ENCODE assay signal across 18 cellular contexts in the genomic region with DNA sequence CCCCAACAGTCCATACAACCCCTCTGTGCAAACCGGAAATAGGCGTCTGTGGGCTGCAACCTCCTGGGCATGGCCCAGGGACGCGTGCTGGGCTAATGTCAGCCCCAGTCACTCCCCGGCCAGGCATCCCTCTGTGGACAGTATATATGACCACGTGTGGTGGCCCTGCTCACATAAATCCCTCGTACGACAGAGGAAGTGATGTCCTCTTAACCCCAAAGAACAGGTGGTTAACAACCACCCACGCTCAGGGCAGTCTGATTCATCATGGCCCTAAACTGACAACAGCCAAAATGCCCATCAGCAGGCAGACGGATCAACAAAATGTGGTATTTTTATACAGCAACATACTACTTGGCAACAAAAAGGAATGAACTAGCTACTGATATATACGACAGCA. TPM values are rescaled to one million over a fixed set of nuclear protein-coding genes. Genes with fewer than 3 reads are reported as not detected.
A peak's percentile ranks its signal among the peaks of the same experiment; 100 is the strongest.
DNase-seq lines count a peak whose midpoint lies in the region; ATAC-seq, FAIRE-seq and TF ChIP-seq lines count a peak whose summit lies in the region.
"Had no signal": no experiment of that assay in that cellular context is flagged by ENCODE, and none has a peak within 500 bp of the region (broad histone marks: within the 10 kb centered on the region; RNA-seq: fewer than 3 reads in every experiment).

No MANE protein-coding gene starts in this region.

- no peaks in the 10 kb centered on the region for H3K9me3 ChIP-seq in HepG2 (ENCODE audit: low read length)
- H3K9me3 ChIP-seq: Caco-2, gastroesophageal sphincter had no signal

- FAIRE-seq in HepG2 (lab: Jason Lieb, UNC) = no peak

- no peak overlapping the region for H3K4me2 ChIP-seq in HepG2 (ENCODE audit: low read depth, low read length)

- 96% methylated on average over 11 of the region's 11 CpGs for WGBS in HepG2 (ENCODE audit: low lambda C conversion rate)

- H3K27ac ChIP-seq in HepG2 (ENCODE audit: extremely low read length, insufficient read depth, low read length) = no peak overlapping the region
- H3K27ac ChIP-seq: gastroesophageal sphincter, HL-60 had no signal

- H3K4me1 Mint-ChIP-seq in activated naive CD4-positive, alpha-beta T cell treated with anti-CD3 and anti-CD28 coated beads for 36 hours (ENCODE audit: low read depth) = no peaks in the 10 kb centered on the region
- H3K4me1 Mint-ChIP-seq in activated naive CD4-positive, alpha-beta T cell treated with anti-CD3 and anti-CD28 coated beads, Interleukin-2, amount 10 ng/mL, durations not matched to agents 7 days and 5 days = no peaks in the 10 kb centered on the region
- H3K4me1 Mint-ChIP-seq in activated T-helper 17 cell treated with anti-CD3 and anti-CD28 coated beads, Interleukin-2, amount 50 U/mL, for 72 hours = peaks cover 5% of the 10 kb centered on the region
- peaks cover 15% of the 10 kb centered on the region for H3K4me1 Mint-ChIP-seq in stimulated activated naive CD8-positive, alpha-beta T cell treated with anti-CD3 and anti-CD28 coated beads, Interleukin-15, amount 100 ng/mL, for 72 hours
- H3K4me1 Mint-ChIP-seq: central memory CD8-positive, alpha-beta T cell; memory B cell had no signal

- H3K9me3 Mint-ChIP-seq in activated naive CD4-positive, alpha-beta T cell treated with anti-CD3 and anti-CD28 coated beads for 36 hours = no peaks in the 10 kb centered on the region
- H3K9me3 Mint-ChIP-seq in activated naive CD4-positive, alpha-beta T cell treated with anti-CD3 and anti-CD28 coated beads, Interleukin-2, amount 10 ng/mL, durations not matched to agents 7 days and 5 days = no peaks in the 10 kb centered on the region
- H3K9me3 Mint-ChIP-seq in activated T-helper 17 cell treated with anti-CD3 and anti-CD28 coated beads, Interleukin-2, amount 50 U/mL, for 72 hours = no peaks in the 10 kb centered on the region
- H3K9me3 Mint-ChIP-seq in stimulated activated naive CD8-positive, alpha-beta T cell treated with anti-CD3 and anti-CD28 coated beads, Interleukin-15, amount 100 ng/mL, for 72 hours = no peaks in the 10 kb centered on the region
- H3K9me3 Mint-ChIP-seq: central memory CD8-positive, alpha-beta T cell; memory B cell had no signal

- no peak for TF ChIP-seq EP300 in HepG2 (IDR thresholded peaks at IDR 0.05; ENCODE audit: low read depth in 2 of 2, low read length in 2 of 2)
- no peak for TF ChIP-seq EP300 in HepG2 (CRISPR knock-in tag; IDR thresholded peaks at IDR 0.05; ENCODE audit: borderline replicate concordance)

- no peaks in the 10 kb centered on the region for H3K27me3 Mint-ChIP-seq in activated naive CD4-positive, alpha-beta T cell treated with anti-CD3 and anti-CD28 coated beads for 36 hours (ENCODE audit: low read depth)
- no peaks in the 10 kb centered on the region for H3K27me3 Mint-ChIP-seq in activated naive CD4-positive, alpha-beta T cell treated with anti-CD3 and anti-CD28 coated beads, Interleukin-2, amount 10 ng/mL, durations not matched to agents 7 days and 5 days
- no peaks in the 10 kb centered on the region for H3K27me3 Mint-ChIP-seq in activated T-helper 17 cell treated with anti-CD3 and anti-CD28 coated beads, Interleukin-2, amount 50 U/mL, for 72 hours
- no peaks in the 10 kb centered on the region for H3K27me3 Mint-ChIP-seq in stimulated activated naive CD8-positive, alpha-beta T cell treated with anti-CD3 and anti-CD28 coated beads, Interleukin-15, amount 100 ng/mL, for 72 hours
- H3K27me3 Mint-ChIP-seq: central memory CD8-positive, alpha-beta T cell; memory B cell had no signal

- no peaks in the 10 kb centered on the region for H3K4me1 ChIP-seq in HepG2 (ENCODE audit: insufficient read depth, low read length)
- H3K4me1 ChIP-seq: Caco-2, gastroesophageal sphincter had no signal

- no peak overlapping the region for H3K9ac ChIP-seq in HepG2 (ENCODE audit: insufficient read depth, low read depth, low read length)

- peak; percentile 95 for ATAC-seq in activated T-helper 17 cell treated with anti-CD3 and anti-CD28 coated beads, Interleukin-2, amount 50 U/mL, for 72 hours (replicated peaks)
- peak; percentile 76 for ATAC-seq in stimulated activated naive CD8-positive, alpha-beta T cell treated with anti-CD3 and anti-CD28 coated beads, Interleukin-15, amount 100 ng/mL, for 72 hours
- ATAC-seq in HepG2 = no peak
- ATAC-seq: gastroesophageal sphincter, HCT116, Right ventricle myocardium inferior had no signal

- TF ChIP-seq POLR2A in HepG2 (IDR thresholded peaks at IDR 0.05; ENCODE audit: insufficient read depth in 1 of 2, low read depth in 2 of 2, low read length in 2 of 2) = no peak

- no peak for DNase-seq in activated naive CD4-positive, alpha-beta T cell treated with anti-CD3 and anti-CD28 coated beads for 36 hours
- no peak for DNase-seq in activated naive CD4-positive, alpha-beta T cell treated with anti-CD3 and anti-CD28 coated beads, Interleukin-2, amount 10 ng/mL, durations not matched to agents 7 days and 5 days
- DNase-seq in left kidney (ENCODE audit: low read depth, low spot score) (peak; percentile 50), NK-92 (lab: John Stamatoyannopoulos, UW; ENCODE audit: unreplicated experiment) (no peak), dedifferentiated amniotic fluid mesenchymal stem cell (ENCODE audit: extremely low spot score) (no peak), HepG2 (ENCODE audit: low spot score) (no peak)
- DNase-seq in stimulated activated naive CD8-positive, alpha-beta T cell treated with anti-CD3 and anti-CD28 coated beads, Interleukin-15, amount 100 ng/mL, for 72 hours = no peak
- DNase-seq: Caco-2, Kasumi-1, NCI-H1930, substantia nigra had no signal

- no peaks in the 10 kb centered on the region for H4K20me1 ChIP-seq in HepG2 (ENCODE audit: insufficient read depth, low read length)

- no TSS peak for BruUV-seq in HepG2 (replicated peaks; lab: Mats Ljungman, UMichigan)

- CTCF ChIA-PET in activated naive CD4-positive, alpha-beta T cell treated with anti-CD3 and anti-CD28 coated beads for 36 hours (lab: Charles Lee) = interaction anchor here (1.0 kb wide), 1 partner anchor 131 kb away, joined by 3 read pairs; no protein-coding TSS in a partner anchor
- CTCF ChIA-PET in activated naive CD4-positive, alpha-beta T cell treated with anti-CD3 and anti-CD28 coated beads, Interleukin-2, amount 10 ng/mL, durations not matched to agents 7 days and 5 days (lab: Charles Lee) = no interaction called here
- CTCF ChIA-PET in HepG2 (lab: Yijun Ruan, JAX; ENCODE audit: low intra/inter-chr PET ratio, low total read pairs) = no interaction called here

- in situ Hi-C loops in HepG2 (cut with HindIII; ENCODE audit: extremely low pct_ligation_motif_present, low pct_unique_long_range_greater_than_20kb) = loop anchor here (25.0 kb wide), 1 partner anchor 248 kb away; no protein-coding TSS in a partner anchor

- peaks cover 10 to 16% of the 10 kb centered on the region in 2 experiments; a peak in 4 of 5 replicates for H3K36me3 ChIP-seq in HepG2 (replicated peaks in 1 of 2; ENCODE audit: control insufficient read depth in 1 of 2, insufficient read depth in 2 of 2, low read length in 2 of 2)

- POLR2A ChIA-PET in HepG2 (lab: Yijun Ruan, JAX) = no interaction called here

- H2AFZ ChIP-seq in HepG2 (ENCODE audit: low read length) = no peak overlapping the region

- no peak for TF ChIP-seq RAD21 in HepG2 (CRISPR knock-in tag; IDR thresholded peaks at IDR 0.05)

- no peak overlapping the region for H3K4me3 Mint-ChIP-seq in activated naive CD4-positive, alpha-beta T cell treated with anti-CD3 and anti-CD28 coated beads for 36 hours
- H3K4me3 Mint-ChIP-seq in activated naive CD4-positive, alpha-beta T cell treated with anti-CD3 and anti-CD28 coated beads, Interleukin-2, amount 10 ng/mL, durations not matched to agents 7 days and 5 days = no peak overlapping the region
- H3K4me3 Mint-ChIP-seq in activated T-helper 17 cell treated with anti-CD3 and anti-CD28 coated beads, Interleukin-2, amount 50 U/mL, for 72 hours = peak overlapping the region; percentile 33
- no peak overlapping the region for H3K4me3 Mint-ChIP-seq in stimulated activated naive CD8-positive, alpha-beta T cell treated with anti-CD3 and anti-CD28 coated beads, Interleukin-15, amount 100 ng/mL, for 72 hours
- H3K4me3 Mint-ChIP-seq: central memory CD8-positive, alpha-beta T cell; memory B cell had no signal

- H3K36me3 Mint-ChIP-seq in activated naive CD4-positive, alpha-beta T cell treated with anti-CD3 and anti-CD28 coated beads for 36 hours (ENCODE audit: low read depth) = peaks cover 36% of the 10 kb centered on the region
- H3K36me3 Mint-ChIP-seq in activated naive CD4-positive, alpha-beta T cell treated with anti-CD3 and anti-CD28 coated beads, Interleukin-2, amount 10 ng/mL, durations not matched to agents 7 days and 5 days = peaks cover 38% of the 10 kb centered on the region
- peaks cover 100% of the 10 kb centered on the region for H3K36me3 Mint-ChIP-seq in activated T-helper 17 cell treated with anti-CD3 and anti-CD28 coated beads, Interleukin-2, amount 50 U/mL, for 72 hours (ENCODE audit: low read depth)

- H3K4me3 ChIP-seq in HepG2 (replicated peaks in 1 of 3; ENCODE audit: insufficient read depth in 1 of 3, low read depth in 2 of 3, low read length in 3 of 3) = no peak overlapping the region
- H3K4me3 ChIP-seq: gastroesophageal sphincter had no signal

- no peak for TF ChIP-seq CTCF in HepG2 (CRISPR knock-in tag; IDR thresholded peaks at IDR 0.05)

- H3K27ac Mint-ChIP-seq in activated naive CD4-positive, alpha-beta T cell treated with anti-CD3 and anti-CD28 coated beads for 36 hours = peak overlapping the region; percentile 16
- no peak overlapping the region for H3K27ac Mint-ChIP-seq in activated naive CD4-positive, alpha-beta T cell treated with anti-CD3 and anti-CD28 coated beads, Interleukin-2, amount 10 ng/mL, durations not matched to agents 7 days and 5 days
- peak overlapping the region; percentile 77 for H3K27ac Mint-ChIP-seq in activated T-helper 17 cell treated with anti-CD3 and anti-CD28 coated beads, Interleukin-2, amount 50 U/mL, for 72 hours
- H3K27ac Mint-ChIP-seq in stimulated activated naive CD8-positive, alpha-beta T cell treated with anti-CD3 and anti-CD28 coated beads, Interleukin-15, amount 100 ng/mL, for 72 hours = peak overlapping the region; percentile 59 to 80
- H3K27ac Mint-ChIP-seq: memory B cell had no signal

- intact Hi-C loops in activated naive CD4-positive, alpha-beta T cell treated with anti-CD3 and anti-CD28 coated beads for 36 hours (cut with micrococcal nuclease) = no loop called here
- intact Hi-C loops in HepG2 (cut with micrococcal nuclease; ENCODE audit: unreplicated experiment) = loop anchor here (10.0 kb wide), 1 partner anchor 256 kb away; no protein-coding TSS in a partner anchor

- H3K79me2 ChIP-seq in HepG2 (ENCODE audit: insufficient read depth, low read length) = no peaks in the 10 kb centered on the region

- H3K27me3 ChIP-seq in HepG2 (ENCODE audit: control insufficient read depth in 1 of 2, insufficient read depth in 2 of 2, low read length in 2 of 2) = no peaks in the 10 kb centered on the region
- H3K27me3 ChIP-seq: gastroesophageal sphincter had no signal

RNA-seq across cellular contexts. Expression of a gene that starts 51.1 kb away (rescaled TPM):
- total RNA-seq in activated naive CD4-positive, alpha-beta T cell treated with anti-CD3 and anti-CD28 coated beads for 36 hours = 100 to 1,000 TPM; 160 to 166 TPM
- 100 to 1,000 TPM in 1 of 2 donors, 10 to 100 TPM in 1; 75.4 to 219 TPM for total RNA-seq in activated T-helper 17 cell treated with anti-CD3 and anti-CD28 coated beads, Interleukin-2, amount 50 U/mL, for 72 hours
- total RNA-seq in HepG2 (2016; rRNA removed; fragmentation: Illumina TruSeq; extraction: Trizol) = 11.1 and 21.2 TPM in 2 replicates
- 3.1 and 4.6 TPM in 2 replicates for total RNA-seq in HepG2 (2016; cell fraction: cytosol; rRNA removed; fragmentation: Illumina TruSeq; extraction: Trizol; ENCODE audit: low read depth)
- total RNA-seq in HepG2 (2016; cell fraction: insoluble cytoplasmic fraction; rRNA removed; fragmentation: Illumina TruSeq; extraction: Trizol) = 8.0 and 21.1 TPM in 2 replicates
- total RNA-seq in HepG2 (2016; cell fraction: membrane; rRNA removed; fragmentation: Illumina TruSeq; extraction: Trizol) = 5.2 and 6.6 TPM in 2 replicates
- total RNA-seq in HepG2 (2016; cell fraction: nucleus; rRNA removed; fragmentation: Illumina TruSeq; extraction: Trizol) = 18.9 and 25.8 TPM in 2 replicates
- polyA plus RNA-seq in HepG2 (2011; rRNA removed) = 13.5 and 17.0 TPM in 2 replicates
- polyA plus RNA-seq in HepG2 (2011; cell fraction: cytosol; rRNA removed) = 7.9 and 8.8 TPM in 2 replicates
- polyA plus RNA-seq in HepG2 (2011; cell fraction: nucleus; rRNA removed) = 20.3 and 20.8 TPM in 2 replicates
- 23.5 and 24.3 TPM in 2 replicates for polyA plus RNA-seq in HepG2 (2012)
- 1.8 TPM in 2 replicates for polyA plus RNA-seq in HepG2 (2016; cell fraction: cytosol; fragmentation: Illumina TruSeq; extraction: Trizol; ENCODE audit: low read depth)
- 8.3 and 10.9 TPM in 2 replicates for polyA plus RNA-seq in HepG2 (2016; cell fraction: insoluble cytoplasmic fraction; fragmentation: Illumina TruSeq; extraction: Trizol; ENCODE audit: low read depth)
- 2.8 and 3.4 TPM in 2 replicates for polyA plus RNA-seq in HepG2 (2016; cell fraction: membrane; fragmentation: Illumina TruSeq; extraction: Trizol; ENCODE audit: low read depth)
- polyA plus RNA-seq in HepG2 (2016; cell fraction: nucleus; fragmentation: Illumina TruSeq; extraction: Trizol; ENCODE audit: insufficient read depth, low read depth) = 36.4 and 38.3 TPM in 2 replicates
- 34.0 and 41.6 TPM in 2 replicates for polyA minus RNA-seq in HepG2 (2011; rRNA and poly(A)+ RNA removed; ENCODE audit: low replicate concordance)
- polyA minus RNA-seq in HepG2 (2011; cell fraction: cytosol; rRNA and poly(A)+ RNA removed) = 9.9 and 11.8 TPM in 2 replicates
- polyA minus RNA-seq in HepG2 (2011; cell fraction: nucleus; rRNA and poly(A)+ RNA removed) = 11.3 and 11.4 TPM in 2 replicates
